8 cellular contexts compared by ENCODE assay signal in the genomic region with DNA sequence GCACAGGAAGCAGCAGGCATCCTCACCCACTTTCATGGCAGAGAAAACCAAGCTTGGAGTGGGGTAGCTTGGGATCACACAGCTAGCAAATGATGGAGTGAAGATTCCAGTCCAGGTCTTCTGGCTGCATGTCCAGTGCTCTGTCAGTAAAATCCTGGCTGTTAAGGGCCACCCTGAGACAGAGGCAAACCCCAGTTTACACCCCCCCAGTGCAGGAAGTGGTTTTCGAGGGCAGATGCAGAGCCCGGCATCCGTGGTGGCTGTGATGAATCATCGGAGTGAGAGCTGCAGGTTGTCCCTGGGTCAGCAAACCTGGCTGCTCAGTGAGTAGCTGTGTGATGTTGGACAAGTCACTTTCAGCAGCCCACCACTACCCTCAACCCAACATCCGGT.
DNase-seq lines count a peak whose midpoint lies in the region; ATAC-seq, FAIRE-seq and TF ChIP-seq lines count a peak whose summit lies in the region.

No MANE protein-coding gene starts in this region.

- DNase-seq in GM12891 (ENCODE audit: insufficient read length, low spot score) = peak; percentile 78
- DNase-seq in NB4 (ENCODE audit: low read depth) = peak; percentile 96
- DNase-seq in activated CD4-positive, alpha-beta T cell treated with anti-CD3 and anti-CD28 coated beads, Interleukin-2, amount 50 U/mL, for 4 hours = peak; percentile 71 to 72
- peak; percentile 35 for DNase-seq in effector CD8-positive, alpha-beta T cell (lab: John Stamatoyannopoulos, UW)
- DNase-seq in psoas muscle = peak in 1 of 2 donors; percentile 70
- DNase-seq in aorta = peak in 1 of 2 donors; percentile 89
- no peak for DNase-seq in NCI-H1436 (lab: John Stamatoyannopoulos, UW)

- H3K27me3 ChIP-seq in psoas muscle (ENCODE audit: insufficient read depth in 3 of 3, low read length in 2 of 3) = no peaks in the 10 kb centered on the region
- H3K27me3 ChIP-seq in aorta (ENCODE audit: control insufficient read depth in 1 of 2, insufficient read depth in 2 of 2, low read length in 1 of 2) = no peaks in the 10 kb centered on the region

- TF ChIP-seq POLR2A in GM12891 (IDR thresholded peaks at IDR 0.05; ENCODE audit: low read depth, low read length) (no peak), NB4 (IDR thresholded peaks at IDR 0.05; ENCODE audit: extremely low read depth, insufficient read length) (no peak)

- H3K9me3 ChIP-seq in psoas muscle (no peaks in the 10 kb centered on the region), aorta (ENCODE audit: control insufficient read depth, low read length) (no peaks in the 10 kb centered on the region)

- ATAC-seq in HG02571 (IDR thresholded peaks at IDR 0.05; ENCODE audit: unreplicated experiment) = peak; percentile 39
- peak in 1 of 4 donors; percentile 19 for ATAC-seq in psoas muscle
- ATAC-seq in aorta (ENCODE audit: low FRiP score) = no peak

- WGBS in psoas muscle, 3 donors = 50 to 63% (median 53%) methylated on average over 5 of the region's 5 CpGs
- WGBS in aorta, 2 donors = 24 to 27% methylated on average over 5 of the region's 5 CpGs

- H3K4me1 ChIP-seq in psoas muscle (peaks cover 61% of the 10 kb centered on the region), aorta (ENCODE audit: control insufficient read depth in 1 of 2, insufficient read depth in 2 of 2, low read length in 2 of 2) (peaks cover 6 to 7% of the 10 kb centered on the region in 2 donors)

- intact Hi-C loops in psoas muscle (cut with DNase I) = no loop called here
- intact Hi-C loops in aorta (cut with DNase I) = no loop called here

- TF ChIP-seq CTCF in NB4 (IDR thresholded peaks at IDR 0.05; ENCODE audit: low read depth, low read length) (no peak), psoas muscle (IDR thresholded peaks at IDR 0.05) (no peak)

- peak; percentile 99 for FAIRE-seq in GM12891 (lab: Jason Lieb, UNC)

- H3K27ac ChIP-seq in psoas muscle (peak overlapping the region; percentile 69), aorta (ENCODE audit: low read depth in 1 of 2, low read length in 2 of 2) (peak overlapping the region; percentile 38 to 90)

- H3K36me3 ChIP-seq in psoas muscle (ENCODE audit: insufficient read depth in 1 of 2, low read depth in 1 of 2) = peaks cover 0 to 5% of the 10 kb centered on the region in 2 donors
- H3K36me3 ChIP-seq in aorta (ENCODE audit: control insufficient read depth in 1 of 2, insufficient read depth in 2 of 2, low read length in 1 of 2) = peaks cover 0 to 3% of the 10 kb centered on the region in 2 donors

- H3K4me3 ChIP-seq in NB4 (ENCODE audit: low read depth, low read length) (no peak overlapping the region), psoas muscle (no peak overlapping the region), aorta (ENCODE audit: low read length in 2 of 2) (no peak overlapping the region)

TF ChIP-seq in GM12891, 5 proteins besides CTCF, POLR2A, EP300 and RAD21:
- TF ChIP-seq POLR2AphosphoS5 (IDR thresholded peaks at IDR 0.05; ENCODE audit: low read depth, low read length) = no peak
- TF ChIP-seq SPI1 (IDR thresholded peaks at IDR 0.05; ENCODE audit: low read depth, low read length) = no peak
